Comparison of ENCODE assay signal across 8 cellular contexts in the genomic region with DNA sequence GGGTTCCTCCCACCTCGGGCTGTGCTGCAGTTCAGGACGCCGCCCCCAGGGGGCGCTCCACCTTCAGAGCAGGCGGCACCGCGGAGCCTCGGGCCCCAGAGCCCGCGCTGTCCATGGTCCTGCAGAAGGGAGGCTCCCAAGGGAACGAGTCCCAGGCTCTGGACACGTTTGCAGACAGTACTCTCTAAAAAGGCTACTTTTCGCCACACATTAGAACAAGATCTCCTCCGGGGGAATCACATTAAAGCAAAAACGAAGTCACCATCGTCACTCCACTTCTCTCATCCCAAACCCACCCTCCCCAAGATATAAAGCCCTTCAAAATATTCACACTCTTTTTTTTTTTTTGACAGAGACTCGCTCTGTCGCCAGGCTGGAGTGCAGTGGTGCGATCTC. TPM values are rescaled to one million over a fixed set of nuclear protein-coding genes. Genes with fewer than 3 reads are reported as not detected.
DNase-seq lines count a peak whose midpoint lies in the region; ATAC-seq and TF ChIP-seq lines count a peak whose summit lies in the region.

No MANE protein-coding gene starts in this region.

- peaks cover 42% of the 10 kb centered on the region for H3K27me3 Mint-ChIP-seq in endodermal cell (ENCODE audit: insufficient read depth)

- H3K4me1 ChIP-seq in endodermal cell (ENCODE audit: control insufficient read depth, insufficient read depth, low read length) = no peaks in the 10 kb centered on the region

- no peaks in the 10 kb centered on the region for H3K36me3 Mint-ChIP-seq in endodermal cell (ENCODE audit: low read depth)

- no peak overlapping the region for H3K4me3 ChIP-seq in endodermal cell (ENCODE audit: low read length)

- ATAC-seq in HG03135 (IDR thresholded peaks at IDR 0.05; ENCODE audit: unreplicated experiment) = no peak

- peak; percentile 99 for TF ChIP-seq CTCF in endodermal cell (conservative IDR thresholded peaks at IDR 0.05)

- H3K27me3 ChIP-seq in endodermal cell (ENCODE audit: control insufficient read depth, insufficient read depth, low read length, poor library complexity, severe bottlenecking) = peaks cover 8% of the 10 kb centered on the region

- peak; percentile 13 to 33 for DNase-seq in SHP77 (lab: John Stamatoyannopoulos, UW)
- no peak for DNase-seq in SHP77 treated with DMSO at 0.1 percent for 48 hours (lab: John Stamatoyannopoulos, UW)
- peak; percentile 65 for DNase-seq in NCI-H748 (lab: John Stamatoyannopoulos, UW; ENCODE audit: unreplicated experiment)
- peak; percentile 63 to 76 for DNase-seq in activated CD8-positive, alpha-beta memory T cell treated with anti-CD3 and anti-CD28 coated beads for 4 hours (ENCODE audit: low read depth in 2 of 2)
- DNase-seq in endodermal cell = peak; percentile 99
- peak; percentile 94 for DNase-seq in mesenteric fat pad (ENCODE audit: low spot score)
- DNase-seq in stimulated activated CD8-positive, alpha-beta memory T cell treated with anti-CD3 and anti-CD28 coated beads, Interleukin-2, amount 100 ng/mL, for 48 hours (ENCODE audit: low read depth in 2 of 2) = peak; percentile 87 to 91

- no peak overlapping the region for H3K9ac ChIP-seq in endodermal cell (ENCODE audit: extremely low read depth, low read length, poor library complexity, severe bottlenecking)

- H3K9me3 ChIP-seq in endodermal cell (ENCODE audit: control insufficient read depth, low read length) = no peaks in the 10 kb centered on the region

- no peak overlapping the region for H3K27ac ChIP-seq in endodermal cell (ENCODE audit: low read depth, low read length)

- H3K36me3 ChIP-seq in endodermal cell (ENCODE audit: control insufficient read depth, insufficient read depth, low read length) = no peaks in the 10 kb centered on the region

- H3K9me3 Mint-ChIP-seq in endodermal cell = no peaks in the 10 kb centered on the region

- H3K4me1 Mint-ChIP-seq in endodermal cell = no peaks in the 10 kb centered on the region

- no peak overlapping the region for H3K27ac Mint-ChIP-seq in endodermal cell

- no peak overlapping the region for H3K4me3 Mint-ChIP-seq in endodermal cell

- 8 to 10% methylated on average over 7 to 19 of the region's 19 CpGs for WGBS in endodermal cell (ENCODE audit: insufficient coverage in 1 of 2, insufficient read length in 1 of 2), 2 experiments

RNA-seq across cellular contexts. Expression of a gene that starts 4.6 kb away (rescaled TPM):
- total RNA-seq in endodermal cell (not detected), mesenteric fat pad (5.2 TPM)
- not detected for polyA plus RNA-seq in endodermal cell (2013, experiment 1 of 2)
- not detected for polyA plus RNA-seq in endodermal cell (2013, experiment 2 of 2)

RNA-seq across cellular contexts. Expression of a gene that starts 31.7 kb away (rescaled TPM):
- 1 to 10 TPM; 1.4 to 1.8 TPM for total RNA-seq in endodermal cell
- polyA plus RNA-seq in endodermal cell (2013, experiment 1 of 2) = 0.28 TPM
- polyA plus RNA-seq in endodermal cell (2013, experiment 2 of 2) = 0.54 TPM
- not detected for total RNA-seq in mesenteric fat pad

RNA-seq across cellular contexts. Expression of a gene that starts 34.3 kb away (rescaled TPM):
- total RNA-seq in endodermal cell = not detected
- polyA plus RNA-seq in endodermal cell (2013, experiment 1 of 2) = not detected
- not detected for polyA plus RNA-seq in endodermal cell (2013, experiment 2 of 2)
- total RNA-seq in mesenteric fat pad = not detected

RNA-seq across cellular contexts. Expression of a gene that starts 36.2 kb away (rescaled TPM):
- not detected for total RNA-seq in endodermal cell
- polyA plus RNA-seq in endodermal cell (2013, experiment 1 of 2) = not detected
- polyA plus RNA-seq in endodermal cell (2013, experiment 2 of 2) = not detected
- total RNA-seq in mesenteric fat pad = 0.39 TPM

RNA-seq across cellular contexts. Expression of a gene that starts 49.6 kb away (rescaled TPM):
- total RNA-seq in endodermal cell = not detected
- not detected for polyA plus RNA-seq in endodermal cell (2013, experiment 1 of 2)
- polyA plus RNA-seq in endodermal cell (2013, experiment 2 of 2) = not detected
- total RNA-seq in mesenteric fat pad = 3.7 TPM
